ENCODE assay signal across 26 cellular contexts in the genomic region with DNA sequence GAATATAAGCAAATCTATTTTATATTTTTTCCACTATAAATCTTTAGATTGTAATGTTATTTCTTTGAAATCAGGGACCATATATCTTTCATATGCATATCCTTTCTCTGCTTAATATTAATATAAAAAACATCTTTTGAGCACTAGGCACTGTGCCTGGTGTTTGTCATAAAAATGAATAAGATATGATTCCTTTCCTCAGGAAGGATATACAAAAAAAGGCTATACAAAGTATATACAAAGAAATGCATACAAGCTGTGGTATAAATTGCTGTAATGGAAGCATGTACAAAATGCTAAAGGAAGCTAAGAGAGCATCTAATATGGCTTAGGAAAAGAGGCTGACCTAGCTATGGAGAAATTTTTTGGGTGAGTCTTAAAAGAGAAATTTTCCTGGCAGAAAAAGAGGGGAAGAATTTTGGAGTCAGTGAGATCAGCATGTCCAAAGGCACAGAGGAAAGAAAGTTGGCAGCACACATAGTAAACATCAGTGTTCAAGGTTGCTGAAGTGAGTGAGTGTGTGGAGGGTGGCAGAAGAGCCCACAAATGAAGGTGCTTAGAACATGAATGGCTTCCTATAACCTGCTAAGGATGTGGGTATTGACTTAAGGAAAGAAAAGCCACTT.
DNase-seq lines count a peak whose midpoint lies in the region; ATAC-seq and TF ChIP-seq lines count a peak whose summit lies in the region.
"Had no signal": no experiment of that assay in that cellular context is flagged by ENCODE, and none has a peak within 500 bp of the region (broad histone marks: within the 10 kb centered on the region; RNA-seq: fewer than 3 reads in every experiment).

No MANE protein-coding gene starts in this region.

- H3K4me1 ChIP-seq in adipocyte (ENCODE audit: control insufficient read depth, insufficient read depth, low read length) (peaks cover 38% of the 10 kb centered on the region), left lung (peaks cover 12 to 13% of the 10 kb centered on the region in 2 donors), spleen (peaks cover 3 to 29% (median 15%) of the 10 kb centered on the region in 6 donors)
- H3K4me1 ChIP-seq: prostate gland, transverse colon had no signal

- no peak overlapping the region for H3K27ac ChIP-seq in left lung
- H3K27ac ChIP-seq in spleen = peak overlapping the region in 5 of 8 donors; percentile 1 to 55 (median 17)
- H3K27ac ChIP-seq: KMS-11, prostate gland, transverse colon had no signal

- ATAC-seq in left lung (peak; percentile 63), GM18907 (IDR thresholded peaks at IDR 0.05; ENCODE audit: unreplicated experiment) (no peak), GM19395 (IDR thresholded peaks at IDR 0.05; ENCODE audit: unreplicated experiment) (no peak)
- ATAC-seq: activated naive CD8-positive, alpha-beta T cell treated with anti-CD3 and anti-CD28 coated beads, Interleukin-2, amount 50 U/mL, for 24 hours; CD8-positive, alpha-beta T cell; mucosa of descending colon had no signal

- H3K9me3 ChIP-seq in adipocyte (ENCODE audit: control insufficient read depth, low read length) = no peaks in the 10 kb centered on the region
- no peaks in the 10 kb centered on the region for H3K9me3 ChIP-seq in left lung
- no peaks in the 10 kb centered on the region for H3K9me3 ChIP-seq in spleen
- H3K9me3 ChIP-seq: mucosa of descending colon, prostate gland, transverse colon had no signal

- no peak for TF ChIP-seq POLR2A in spleen (IDR thresholded peaks at IDR 0.05)

- DNase-seq in adipocyte (ENCODE audit: low read depth) (peak; percentile 50), fibroblast of gingiva (ENCODE audit: low read depth) (peak; percentile 68), left lung (no peak), spleen (no peak), HT-29 (ENCODE audit: low spot score) (no peak), DMS79 treated with DMSO at 0.1 percent for 48 hours (lab: John Stamatoyannopoulos, UW) (no peak)
- DNase-seq: activated CD4-positive, alpha-beta memory T cell treated with anti-CD3 and anti-CD28 coated beads for 36 hours; activated CD4-positive, CD25-positive, alpha-beta regulatory T cell; activated gamma-delta T cell; activated naive CD8-positive, alpha-beta T cell treated with anti-CD3 and anti-CD28 coated beads, Interleukin-2, amount 50 U/mL, for 24 hours; AML-193; CD8-positive, alpha-beta T cell; effector CD4-positive, alpha-beta T cell; erythroblast; GF-D8; glutamatergic neuron; mucosa of descending colon; NCI-H187 treated with DMSO at 0.1 percent for 48 hours; NCI-H2227 treated with DMSO at 0.1 percent for 48 hours; NCI-H748 treated with DMSO at 0.1 percent for 48 hours; stimulated activated CD4-positive, alpha-beta T cell treated with anti-CD3 and anti-CD28 coated beads, Interleukin-4, amount 100 ng/mL, for 24 hours; transverse colon had no signal

- TF ChIP-seq CTCF in left lung (IDR thresholded peaks at IDR 0.05) (no peak), spleen (IDR thresholded peaks at IDR 0.05 in 8 of 11, conservative IDR thresholded peaks at IDR 0.05 in 3 of 11) (no peak)

- peak overlapping the region; percentile 37 for H3K9ac ChIP-seq in adipocyte (ENCODE audit: low read length)
- H3K9ac ChIP-seq: KMS-11 had no signal

- H3K27me3 ChIP-seq in adipocyte (replicated peaks; ENCODE audit: control insufficient read depth, insufficient read depth, low read length) (no peaks in the 10 kb centered on the region), left lung (no peaks in the 10 kb centered on the region), spleen (replicated peaks in 1 of 7) (no peaks in the 10 kb centered on the region)
- H3K27me3 ChIP-seq: transverse colon had no signal

- H3K4me3 ChIP-seq in adipocyte (ENCODE audit: low read length) (no peak overlapping the region), left lung (no peak overlapping the region), spleen (no peak overlapping the region)
- H3K4me3 ChIP-seq: mucosa of descending colon, prostate gland, transverse colon had no signal

- H3K36me3 ChIP-seq in adipocyte (ENCODE audit: control insufficient read depth, insufficient read depth, low read length, severe bottlenecking) (no peaks in the 10 kb centered on the region), left lung (no peaks in the 10 kb centered on the region), spleen (no peaks in the 10 kb centered on the region)
- H3K36me3 ChIP-seq: prostate gland, transverse colon had no signal

- intact Hi-C loops in left lung (cut with DNase I) = no loop called here
- intact Hi-C loops in spleen (cut with DNase I; ENCODE audit: low total_unique reads) = no loop called here

Comparison
In these comparisons a context has a peak if more than half of its experiments do, and no peak if none do; other contexts are left out.
1. DNase-seq: peak in adipocyte (single experiment) and fibroblast of gingiva (single experiment); none in left lung (0 of 2), spleen (single experiment), HT-29 (single experiment) and DMS79 treated with DMSO at 0.1 percent for 48 hours (single experiment).
2. H3K27ac ChIP-seq: peak in spleen (5 of 8); none in left lung (0 of 2).